ENCODE assay signal across 2 cellular contexts in the genomic region with DNA sequence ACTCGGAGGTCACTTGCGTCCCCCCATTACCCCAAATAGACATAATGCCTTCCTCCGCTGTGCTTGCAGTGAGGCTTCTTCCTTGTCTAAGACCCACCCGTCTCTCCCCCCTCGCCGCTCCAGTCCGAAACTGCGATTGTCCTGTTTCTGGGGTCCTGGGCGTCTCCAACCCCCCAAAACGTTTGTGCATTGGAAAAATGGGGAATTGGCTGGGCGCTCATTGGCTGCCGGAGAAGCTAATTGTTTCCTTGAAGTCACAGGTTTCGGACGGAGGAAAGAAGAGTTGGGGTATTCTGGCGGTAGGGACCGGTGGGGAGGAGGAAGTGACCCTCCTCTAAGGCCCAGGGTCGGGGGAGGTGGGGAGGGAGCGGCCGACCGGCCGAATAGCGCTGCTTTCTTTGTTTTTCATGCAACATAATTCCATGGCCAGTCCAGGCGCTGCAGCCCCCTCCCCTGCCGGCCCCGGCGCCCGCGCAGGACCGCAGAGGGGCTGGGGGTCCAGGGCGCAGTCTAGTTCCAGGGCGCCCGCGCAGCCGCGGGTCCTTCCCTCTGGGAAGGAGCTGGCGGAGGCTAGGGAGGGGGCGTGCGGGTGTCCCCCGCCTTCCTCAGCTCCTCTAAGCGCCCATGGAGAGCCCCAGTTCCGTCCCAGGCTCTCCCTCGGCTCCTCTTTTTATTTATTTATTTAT.
TF ChIP-seq lines count a peak whose summit lies in the region.

No MANE protein-coding gene starts in this region.

TF ChIP-seq in SK-N-SH, 30 proteins besides CTCF, POLR2A, EP300 and RAD21 (continued from another document):
- TF ChIP-seq RCOR1 (IDR thresholded peaks at IDR 0.05; ENCODE audit: low read length) (no peak), GABPA (IDR thresholded peaks at IDR 0.05; ENCODE audit: low read depth) (no peak), NFIC (IDR thresholded peaks at IDR 0.05; ENCODE audit: borderline replicate concordance) (no peak), FOXJ3 (CRISPR knock-in tag; IDR thresholded peaks at IDR 0.05) (no peak), MEF2A (IDR thresholded peaks at IDR 0.05; ENCODE audit: borderline replicate concordance, low read depth) (no peak), TCF12 (IDR thresholded peaks at IDR 0.05) (no peak), JUND (IDR thresholded peaks at IDR 0.05) (no peak), NRF1 (IDR thresholded peaks at IDR 0.05; ENCODE audit: low read depth, low read length) (no peak), POLR2AphosphoS5 (IDR thresholded peaks at IDR 0.05; ENCODE audit: low read depth, low read length) (no peak), YY1 (IDR thresholded peaks at IDR 0.05; ENCODE audit: low read depth) (no peak), FOXM1 (IDR thresholded peaks at IDR 0.05; ENCODE audit: low read depth) (no peak), RXRA (IDR thresholded peaks at IDR 0.05; ENCODE audit: borderline replicate concordance, low read depth) (no peak), ELF1 (IDR thresholded peaks at IDR 0.05) (no peak)
- TF ChIP-seq, protein P1, sequence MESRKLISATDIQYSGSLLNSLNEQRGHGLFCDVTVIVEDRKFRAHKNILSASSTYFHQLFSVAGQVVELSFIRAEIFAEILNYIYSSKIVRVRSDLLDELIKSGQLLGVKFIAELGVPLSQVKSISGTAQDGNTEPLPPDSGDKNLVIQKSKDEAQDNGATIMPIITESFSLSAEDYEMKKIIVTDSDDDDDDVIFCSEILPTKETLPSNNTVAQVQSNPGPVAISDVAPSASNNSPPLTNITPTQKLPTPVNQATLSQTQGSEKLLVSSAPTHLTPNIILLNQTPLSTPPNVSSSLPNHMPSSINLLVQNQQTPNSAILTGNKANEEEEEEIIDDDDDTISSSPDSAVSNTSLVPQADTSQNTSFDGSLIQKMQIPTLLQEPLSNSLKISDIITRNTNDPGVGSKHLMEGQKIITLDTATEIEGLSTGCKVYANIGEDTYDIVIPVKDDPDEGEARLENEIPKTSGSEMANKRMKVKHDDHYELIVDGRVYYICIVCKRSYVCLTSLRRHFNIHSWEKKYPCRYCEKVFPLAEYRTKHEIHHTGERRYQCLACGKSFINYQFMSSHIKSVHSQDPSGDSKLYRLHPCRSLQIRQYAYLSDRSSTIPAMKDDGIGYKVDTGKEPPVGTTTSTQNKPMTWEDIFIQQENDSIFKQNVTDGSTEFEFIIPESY (IDR thresholded peaks at IDR 0.05; ENCODE audit: borderline replicate concordance, low read depth) = no peak
- TF ChIP-seq, protein P2, sequence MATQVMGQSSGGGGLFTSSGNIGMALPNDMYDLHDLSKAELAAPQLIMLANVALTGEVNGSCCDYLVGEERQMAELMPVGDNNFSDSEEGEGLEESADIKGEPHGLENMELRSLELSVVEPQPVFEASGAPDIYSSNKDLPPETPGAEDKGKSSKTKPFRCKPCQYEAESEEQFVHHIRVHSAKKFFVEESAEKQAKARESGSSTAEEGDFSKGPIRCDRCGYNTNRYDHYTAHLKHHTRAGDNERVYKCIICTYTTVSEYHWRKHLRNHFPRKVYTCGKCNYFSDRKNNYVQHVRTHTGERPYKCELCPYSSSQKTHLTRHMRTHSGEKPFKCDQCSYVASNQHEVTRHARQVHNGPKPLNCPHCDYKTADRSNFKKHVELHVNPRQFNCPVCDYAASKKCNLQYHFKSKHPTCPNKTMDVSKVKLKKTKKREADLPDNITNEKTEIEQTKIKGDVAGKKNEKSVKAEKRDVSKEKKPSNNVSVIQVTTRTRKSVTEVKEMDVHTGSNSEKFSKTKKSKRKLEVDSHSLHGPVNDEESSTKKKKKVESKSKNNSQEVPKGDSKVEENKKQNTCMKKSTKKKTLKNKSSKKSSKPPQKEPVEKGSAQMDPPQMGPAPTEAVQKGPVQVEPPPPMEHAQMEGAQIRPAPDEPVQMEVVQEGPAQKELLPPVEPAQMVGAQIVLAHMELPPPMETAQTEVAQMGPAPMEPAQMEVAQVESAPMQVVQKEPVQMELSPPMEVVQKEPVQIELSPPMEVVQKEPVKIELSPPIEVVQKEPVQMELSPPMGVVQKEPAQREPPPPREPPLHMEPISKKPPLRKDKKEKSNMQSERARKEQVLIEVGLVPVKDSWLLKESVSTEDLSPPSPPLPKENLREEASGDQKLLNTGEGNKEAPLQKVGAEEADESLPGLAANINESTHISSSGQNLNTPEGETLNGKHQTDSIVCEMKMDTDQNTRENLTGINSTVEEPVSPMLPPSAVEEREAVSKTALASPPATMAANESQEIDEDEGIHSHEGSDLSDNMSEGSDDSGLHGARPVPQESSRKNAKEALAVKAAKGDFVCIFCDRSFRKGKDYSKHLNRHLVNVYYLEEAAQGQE (IDR thresholded peaks at IDR 0.05; ENCODE audit: low read depth, low read length) = no peak
- TF ChIP-seq, protein P3, sequence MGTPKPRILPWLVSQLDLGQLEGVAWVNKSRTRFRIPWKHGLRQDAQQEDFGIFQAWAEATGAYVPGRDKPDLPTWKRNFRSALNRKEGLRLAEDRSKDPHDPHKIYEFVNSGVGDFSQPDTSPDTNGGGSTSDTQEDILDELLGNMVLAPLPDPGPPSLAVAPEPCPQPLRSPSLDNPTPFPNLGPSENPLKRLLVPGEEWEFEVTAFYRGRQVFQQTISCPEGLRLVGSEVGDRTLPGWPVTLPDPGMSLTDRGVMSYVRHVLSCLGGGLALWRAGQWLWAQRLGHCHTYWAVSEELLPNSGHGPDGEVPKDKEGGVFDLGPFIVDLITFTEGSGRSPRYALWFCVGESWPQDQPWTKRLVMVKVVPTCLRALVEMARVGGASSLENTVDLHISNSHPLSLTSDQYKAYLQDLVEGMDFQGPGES (IDR thresholded peaks at IDR 0.05; ENCODE audit: low read depth, low read length) = no peak
- TF ChIP-seq, protein P4, sequence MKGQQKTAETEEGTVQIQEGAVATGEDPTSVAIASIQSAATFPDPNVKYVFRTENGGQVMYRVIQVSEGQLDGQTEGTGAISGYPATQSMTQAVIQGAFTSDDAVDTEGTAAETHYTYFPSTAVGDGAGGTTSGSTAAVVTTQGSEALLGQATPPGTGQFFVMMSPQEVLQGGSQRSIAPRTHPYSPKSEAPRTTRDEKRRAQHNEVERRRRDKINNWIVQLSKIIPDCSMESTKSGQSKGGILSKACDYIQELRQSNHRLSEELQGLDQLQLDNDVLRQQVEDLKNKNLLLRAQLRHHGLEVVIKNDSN (IDR thresholded peaks at IDR 0.05; ENCODE audit: borderline replicate concordance, low read depth) = no peak
TF ChIP-seq in SK-N-SH: peak in this region for 0.

TF ChIP-seq in SK-N-SH treated with all-trans-retinoic acid at 6 μM for 48 hours, 23 proteins besides CTCF, POLR2A, EP300 and RAD21 (continued from another document):
- TF ChIP-seq, protein P5, sequence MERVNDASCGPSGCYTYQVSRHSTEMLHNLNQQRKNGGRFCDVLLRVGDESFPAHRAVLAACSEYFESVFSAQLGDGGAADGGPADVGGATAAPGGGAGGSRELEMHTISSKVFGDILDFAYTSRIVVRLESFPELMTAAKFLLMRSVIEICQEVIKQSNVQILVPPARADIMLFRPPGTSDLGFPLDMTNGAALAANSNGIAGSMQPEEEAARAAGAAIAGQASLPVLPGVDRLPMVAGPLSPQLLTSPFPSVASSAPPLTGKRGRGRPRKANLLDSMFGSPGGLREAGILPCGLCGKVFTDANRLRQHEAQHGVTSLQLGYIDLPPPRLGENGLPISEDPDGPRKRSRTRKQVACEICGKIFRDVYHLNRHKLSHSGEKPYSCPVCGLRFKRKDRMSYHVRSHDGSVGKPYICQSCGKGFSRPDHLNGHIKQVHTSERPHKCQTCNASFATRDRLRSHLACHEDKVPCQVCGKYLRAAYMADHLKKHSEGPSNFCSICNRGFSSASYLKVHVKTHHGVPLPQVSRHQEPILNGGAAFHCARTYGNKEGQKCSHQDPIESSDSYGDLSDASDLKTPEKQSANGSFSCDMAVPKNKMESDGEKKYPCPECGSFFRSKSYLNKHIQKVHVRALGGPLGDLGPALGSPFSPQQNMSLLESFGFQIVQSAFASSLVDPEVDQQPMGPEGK (CRISPR knock-in tag; IDR thresholded peaks at IDR 0.05; ENCODE audit: borderline replicate concordance) = no peak
- TF ChIP-seq, protein P6, sequence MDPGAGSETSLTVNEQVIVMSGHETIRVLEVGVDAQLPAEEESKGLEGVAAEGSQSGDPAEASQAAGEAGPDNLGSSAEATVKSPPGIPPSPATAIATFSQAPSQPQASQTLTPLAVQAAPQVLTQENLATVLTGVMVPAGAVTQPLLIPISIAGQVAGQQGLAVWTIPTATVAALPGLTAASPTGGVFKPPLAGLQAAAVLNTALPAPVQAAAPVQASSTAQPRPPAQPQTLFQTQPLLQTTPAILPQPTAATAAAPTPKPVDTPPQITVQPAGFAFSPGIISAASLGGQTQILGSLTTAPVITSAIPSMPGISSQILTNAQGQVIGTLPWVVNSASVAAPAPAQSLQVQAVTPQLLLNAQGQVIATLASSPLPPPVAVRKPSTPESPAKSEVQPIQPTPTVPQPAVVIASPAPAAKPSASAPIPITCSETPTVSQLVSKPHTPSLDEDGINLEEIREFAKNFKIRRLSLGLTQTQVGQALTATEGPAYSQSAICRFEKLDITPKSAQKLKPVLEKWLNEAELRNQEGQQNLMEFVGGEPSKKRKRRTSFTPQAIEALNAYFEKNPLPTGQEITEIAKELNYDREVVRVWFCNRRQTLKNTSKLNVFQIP (CRISPR knock-in tag; IDR thresholded peaks at IDR 0.05; ENCODE audit: borderline replicate concordance, low read depth) = no peak
- no peak for TF ChIP-seq OSR1 (CRISPR knock-in tag; IDR thresholded peaks at IDR 0.05)
- TF ChIP-seq ISL1 (CRISPR knock-in tag; IDR thresholded peaks at IDR 0.05) = no peak
- TF ChIP-seq, protein P7, sequence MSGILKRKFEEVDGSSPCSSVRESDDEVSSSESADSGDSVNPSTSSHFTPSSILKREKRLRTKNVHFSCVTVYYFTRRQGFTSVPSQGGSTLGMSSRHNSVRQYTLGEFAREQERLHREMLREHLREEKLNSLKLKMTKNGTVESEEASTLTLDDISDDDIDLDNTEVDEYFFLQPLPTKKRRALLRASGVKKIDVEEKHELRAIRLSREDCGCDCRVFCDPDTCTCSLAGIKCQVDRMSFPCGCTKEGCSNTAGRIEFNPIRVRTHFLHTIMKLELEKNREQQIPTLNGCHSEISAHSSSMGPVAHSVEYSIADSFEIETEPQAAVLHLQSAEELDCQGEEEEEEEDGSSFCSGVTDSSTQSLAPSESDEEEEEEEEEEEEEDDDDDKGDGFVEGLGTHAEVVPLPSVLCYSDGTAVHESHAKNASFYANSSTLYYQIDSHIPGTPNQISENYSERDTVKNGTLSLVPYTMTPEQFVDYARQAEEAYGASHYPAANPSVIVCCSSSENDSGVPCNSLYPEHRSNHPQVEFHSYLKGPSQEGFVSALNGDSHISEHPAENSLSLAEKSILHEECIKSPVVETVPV (CRISPR knock-in tag; IDR thresholded peaks at IDR 0.05) = no peak
- no peak for TF ChIP-seq ARNTL (CRISPR knock-in tag; IDR thresholded peaks at IDR 0.05; ENCODE audit: borderline replicate concordance, low read depth)
- TF ChIP-seq ZNF70 (CRISPR knock-in tag; IDR thresholded peaks at IDR 0.05) = no peak
- no peak for TF ChIP-seq RARB (CRISPR knock-in tag; IDR thresholded peaks at IDR 0.05)
- no peak for TF ChIP-seq TOX (CRISPR knock-in tag; IDR thresholded peaks at IDR 0.05; ENCODE audit: borderline replicate concordance)
- TF ChIP-seq, protein P8, sequence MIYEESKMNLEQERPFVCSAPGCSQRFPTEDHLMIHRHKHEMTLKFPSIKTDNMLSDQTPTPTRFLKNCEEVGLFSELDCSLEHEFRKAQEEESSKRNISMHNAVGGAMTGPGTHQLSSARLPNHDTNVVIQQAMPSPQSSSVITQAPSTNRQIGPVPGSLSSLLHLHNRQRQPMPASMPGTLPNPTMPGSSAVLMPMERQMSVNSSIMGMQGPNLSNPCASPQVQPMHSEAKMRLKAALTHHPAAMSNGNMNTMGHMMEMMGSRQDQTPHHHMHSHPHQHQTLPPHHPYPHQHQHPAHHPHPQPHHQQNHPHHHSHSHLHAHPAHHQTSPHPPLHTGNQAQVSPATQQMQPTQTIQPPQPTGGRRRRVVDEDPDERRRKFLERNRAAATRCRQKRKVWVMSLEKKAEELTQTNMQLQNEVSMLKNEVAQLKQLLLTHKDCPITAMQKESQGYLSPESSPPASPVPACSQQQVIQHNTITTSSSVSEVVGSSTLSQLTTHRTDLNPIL (CRISPR knock-in tag; IDR thresholded peaks at IDR 0.05; ENCODE audit: low read depth) = no peak
- no peak for TF ChIP-seq ZNF565 (CRISPR knock-in tag; conservative IDR thresholded peaks at IDR 0.05; ENCODE audit: low read depth)
TF ChIP-seq in SK-N-SH treated with all-trans-retinoic acid at 6 μM for 48 hours: peak in this region for 0.
